14 cellular contexts compared by ENCODE assay signal in genomic region chr2:152403395-152403794, GRCh38.
DNase-seq lines count a peak whose midpoint lies in the region; ATAC-seq and TF ChIP-seq lines count a peak whose summit lies in the region.
"Had no signal": no experiment of that assay in that cellular context is flagged by ENCODE, and none has a peak within 500 bp of the region (broad histone marks: within the 10 kb centered on the region; RNA-seq: fewer than 3 reads in every experiment).

No MANE protein-coding gene starts in this region.

- peak overlapping the region; percentile 72 to 85 for H3K27ac ChIP-seq in ascending aorta
- H3K27ac ChIP-seq in stomach: peak overlapping the region; percentile 7 to 52 (median 48)
- H3K27ac ChIP-seq in colonic mucosa: no peak overlapping the region
- H3K27ac ChIP-seq: foreskin keratinocyte, SJCRH30 had no signal

- H3K4me1 ChIP-seq in ascending aorta (peaks cover 27 to 68% of the 10 kb centered on the region in 2 donors), stomach (peaks cover 42 to 76% (median 63%) of the 10 kb centered on the region in 4 donors), colonic mucosa (peaks cover 4% of the 10 kb centered on the region)
- H3K4me1 ChIP-seq: SJCRH30 had no signal

- no peak for TF ChIP-seq POLR2A in stomach (IDR thresholded peaks at IDR 0.05)

- TF ChIP-seq EP300 in stomach (IDR thresholded peaks at IDR 0.05): no peak

- DNase-seq in NCI-H2029 treated with DMSO at 0.1 percent for 48 hours (lab: John Stamatoyannopoulos, UW) (peak; percentile 51), ascending aorta (ENCODE audit: low spot score in 2 of 2) (no peak), left lobe of liver (ENCODE audit: low spot score) (no peak), stomach (no peak), NCI-H187 treated with DMSO at 0.1 percent for 48 hours (lab: John Stamatoyannopoulos, UW) (no peak), nucleus accumbens (lab: John Stamatoyannopoulos, UW) (no peak), colonic mucosa (no peak)
- DNase-seq: amniotic stem cell, foreskin keratinocyte, H7, left cardiac atrium, NCI-H187, NCI-H748 treated with DMSO at 0.1 percent for 48 hours, SJCRH30 had no signal

- ATAC-seq in left lobe of liver: peak; percentile 35
- ATAC-seq: foreskin keratinocyte had no signal

- WGBS in stomach, 5 donors: 34 to 50% (median 40%) methylated on average over 3 of the region's 3 CpGs

- H3K9ac ChIP-seq in colonic mucosa (ENCODE audit: low read depth in 2 of 2, low read length in 2 of 2): no peak overlapping the region

- H3K27me3 ChIP-seq in ascending aorta: no peaks in the 10 kb centered on the region
- H3K27me3 ChIP-seq in stomach: no peaks in the 10 kb centered on the region
- H3K27me3 ChIP-seq in colonic mucosa: no peaks in the 10 kb centered on the region
- H3K27me3 ChIP-seq: foreskin keratinocyte, SJCRH30 had no signal

- H3K9me3 ChIP-seq in ascending aorta (no peaks in the 10 kb centered on the region), stomach (no peaks in the 10 kb centered on the region), colonic mucosa (no peaks in the 10 kb centered on the region)
- H3K9me3 ChIP-seq: SJCRH30 had no signal

- no peak for TF ChIP-seq CTCF in ascending aorta (IDR thresholded peaks at IDR 0.05)
- no peak for TF ChIP-seq CTCF in stomach (IDR thresholded peaks at IDR 0.05)
- TF ChIP-seq CTCF in colonic mucosa (IDR thresholded peaks at IDR 0.05): no peak

- H3K4me3 ChIP-seq in ascending aorta: no peak overlapping the region
- no peak overlapping the region for H3K4me3 ChIP-seq in stomach
- H3K4me3 ChIP-seq in colonic mucosa: no peak overlapping the region
- H3K4me3 ChIP-seq: SJCRH30 had no signal

- H3K36me3 ChIP-seq in ascending aorta: no peaks in the 10 kb centered on the region
- no peaks in the 10 kb centered on the region for H3K36me3 ChIP-seq in stomach
- no peaks in the 10 kb centered on the region for H3K36me3 ChIP-seq in colonic mucosa
- H3K36me3 ChIP-seq: SJCRH30 had no signal

- intact Hi-C loops in ascending aorta (cut with DNase I) (loop anchor here (5.0 kb wide), 1 partner anchor 314 kb away; the partner anchor contains the start of genes ARL6IP6 and PRPF40A), stomach (cut with DNase I; ENCODE audit: low total_unique reads) (no loop called here), colonic mucosa (cut with DNase I) (no loop called here)
